Comparison of ENCODE assay signal across 8 cellular contexts in the genomic region with DNA sequence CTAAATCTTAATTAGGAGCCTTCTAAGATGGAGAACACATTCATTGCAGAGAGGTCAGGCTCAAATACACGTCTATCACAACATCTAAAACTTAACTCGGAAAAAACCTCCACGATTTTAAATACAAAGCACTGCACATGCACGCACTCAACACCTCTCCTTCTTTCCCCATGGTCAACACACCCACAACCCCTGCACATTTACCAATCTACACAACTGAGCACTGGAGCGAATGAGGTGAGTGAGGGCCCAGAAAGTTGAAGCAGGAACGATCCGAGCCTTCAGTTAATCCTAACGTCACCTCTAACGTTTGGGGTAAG. TPM values are rescaled to one million over a fixed set of nuclear protein-coding genes. Genes with fewer than 3 reads are reported as not detected.
DNase-seq lines count a peak whose midpoint lies in the region; ATAC-seq lines count a peak whose summit lies in the region.

No MANE protein-coding gene starts in this region.

- no peaks in the 10 kb centered on the region for H3K9me3 ChIP-seq in iPS-18c (ENCODE audit: control insufficient read depth, insufficient read depth, low read length)

- DNase-seq in NOMO-1 treated with DMSO at 0.1 percent for 48 hours (lab: John Stamatoyannopoulos, UW; ENCODE audit: unreplicated experiment) (peak; percentile 49), NOMO-1 treated with dmso at 0.1 percent for 144 hours (lab: John Stamatoyannopoulos, UW; ENCODE audit: unreplicated experiment) (no peak), substantia nigra (lab: John Stamatoyannopoulos, UW) (no peak), DMS53 (lab: John Stamatoyannopoulos, UW) (no peak), NCI-H524 treated with DMSO at 0.1 percent for 48 hours (lab: John Stamatoyannopoulos, UW) (no peak)
- no peak for DNase-seq in activated T-helper 2 cell treated with anti-CD3 and anti-CD28 coated beads, Interferon-gamma antibody, Interleukin-2, Interleukin-4, amounts not matched to agents 10 μg/mL and 5 μg/mL and 100 μg/mL, durations not matched to agents 14 hours and 24 hours and 36 hours (ENCODE audit: low spot score)

- no peaks in the 10 kb centered on the region for H3K27me3 Mint-ChIP-seq in activated T-helper 2 cell treated with anti-CD3 and anti-CD28 coated beads, Interferon-gamma antibody, Interleukin-2, Interleukin-4, amounts not matched to agents 10 μg/mL and 5 μg/mL and 100 μg/mL, durations not matched to agents 14 hours and 24 hours and 36 hours (ENCODE audit: low read depth)

- H3K27ac ChIP-seq in substantia nigra (ENCODE audit: low read depth, low read length, poor library complexity, severe bottlenecking): peak overlapping the region; percentile 73

- H3K9me3 Mint-ChIP-seq in activated T-helper 2 cell treated with anti-CD3 and anti-CD28 coated beads, Interferon-gamma antibody, Interleukin-2, Interleukin-4, amounts not matched to agents 10 μg/mL and 5 μg/mL and 100 μg/mL, durations not matched to agents 14 hours and 24 hours and 36 hours: no peaks in the 10 kb centered on the region

- peaks cover 15% of the 10 kb centered on the region for H3K36me3 Mint-ChIP-seq in activated T-helper 2 cell treated with anti-CD3 and anti-CD28 coated beads, Interferon-gamma antibody, Interleukin-2, Interleukin-4, amounts not matched to agents 10 μg/mL and 5 μg/mL and 100 μg/mL, durations not matched to agents 14 hours and 24 hours and 36 hours (ENCODE audit: low read depth)

- no peak for ATAC-seq in GM21825 (IDR thresholded peaks at IDR 0.05; ENCODE audit: unreplicated experiment)

- H3K4me3 ChIP-seq in iPS-18c (ENCODE audit: insufficient read depth, low read depth, low read length): peak overlapping the region; percentile 88

- intact Hi-C loops in activated T-helper 2 cell treated with anti-CD3 and anti-CD28 coated beads, Interferon-gamma antibody, Interleukin-2, Interleukin-4, amounts not matched to agents 10 μg/mL and 5 μg/mL and 100 μg/mL, durations not matched to agents 14 hours and 24 hours and 36 hours (cut with micrococcal nuclease): loop anchor here (1.0 kb wide), 1 partner anchor 653 kb away; the partner anchor contains the start of gene SMC2

- peaks cover 22% of the 10 kb centered on the region for H3K4me1 Mint-ChIP-seq in activated T-helper 2 cell treated with anti-CD3 and anti-CD28 coated beads, Interferon-gamma antibody, Interleukin-2, Interleukin-4, amounts not matched to agents 10 μg/mL and 5 μg/mL and 100 μg/mL, durations not matched to agents 14 hours and 24 hours and 36 hours (ENCODE audit: low read depth)

- peak overlapping the region; percentile 98 for H3K4me3 Mint-ChIP-seq in activated T-helper 2 cell treated with anti-CD3 and anti-CD28 coated beads, Interferon-gamma antibody, Interleukin-2, Interleukin-4, amounts not matched to agents 10 μg/mL and 5 μg/mL and 100 μg/mL, durations not matched to agents 14 hours and 24 hours and 36 hours (ENCODE audit: low read depth)

- peak overlapping the region; percentile 98 for H3K27ac Mint-ChIP-seq in activated T-helper 2 cell treated with anti-CD3 and anti-CD28 coated beads, Interferon-gamma antibody, Interleukin-2, Interleukin-4, amounts not matched to agents 10 μg/mL and 5 μg/mL and 100 μg/mL, durations not matched to agents 14 hours and 24 hours and 36 hours

RNA-seq across cellular contexts. Expression of gene NIPSNAP3A, which starts 0.3 kb away (rescaled TPM):
- total RNA-seq in activated T-helper 2 cell treated with anti-CD3 and anti-CD28 coated beads, Interferon-gamma antibody, Interleukin-2, Interleukin-4, amounts not matched to agents 10 μg/mL and 5 μg/mL and 100 μg/mL, durations not matched to agents 14 hours and 24 hours and 36 hours: 10.3 and 10.8 TPM in 2 replicates

RNA-seq across cellular contexts. Expression of gene NIPSNAP3B, which starts 16.7 kb away (rescaled TPM):
- 0.50 and 0.60 TPM in 2 replicates for total RNA-seq in activated T-helper 2 cell treated with anti-CD3 and anti-CD28 coated beads, Interferon-gamma antibody, Interleukin-2, Interleukin-4, amounts not matched to agents 10 μg/mL and 5 μg/mL and 100 μg/mL, durations not matched to agents 14 hours and 24 hours and 36 hours

RNA-seq across cellular contexts. Expression of gene OR13D1, which starts 52.9 kb away (rescaled TPM):
- not detected in 2 replicates for total RNA-seq in activated T-helper 2 cell treated with anti-CD3 and anti-CD28 coated beads, Interferon-gamma antibody, Interleukin-2, Interleukin-4, amounts not matched to agents 10 μg/mL and 5 μg/mL and 100 μg/mL, durations not matched to agents 14 hours and 24 hours and 36 hours
